Comparison of ENCODE assay signal across 8 cellular contexts in the genomic region with DNA sequence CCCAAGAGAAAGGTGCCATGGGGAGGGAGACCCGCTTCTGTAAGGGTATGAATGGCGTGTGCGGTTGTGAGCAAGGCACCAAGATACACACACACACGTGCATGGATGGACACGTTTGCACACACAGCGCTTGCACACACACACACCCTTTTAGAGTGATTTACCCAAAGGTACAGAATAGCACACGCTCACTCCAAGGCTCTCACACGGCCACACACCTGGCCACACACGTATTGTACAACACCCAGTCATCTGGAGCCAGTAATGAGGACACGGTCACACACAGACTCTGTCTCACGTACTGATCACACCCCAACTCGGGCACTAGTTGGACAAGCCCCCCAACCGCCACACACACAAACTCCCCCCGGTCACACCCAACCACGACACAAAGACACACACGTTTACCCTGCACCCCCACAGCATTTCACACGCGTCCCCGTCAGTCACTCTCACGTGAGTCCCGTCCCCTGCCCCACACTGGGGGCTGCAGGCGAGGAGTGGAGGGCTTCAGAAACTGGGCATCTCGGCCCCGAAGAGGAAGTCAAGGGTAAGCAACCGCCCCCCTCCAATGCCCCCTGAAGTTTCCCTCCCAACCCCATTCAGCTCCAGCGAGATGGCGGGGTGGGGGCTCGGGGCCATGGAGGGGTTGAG. TPM values are rescaled to one million over a fixed set of nuclear protein-coding genes. Genes with fewer than 3 reads are reported as not detected.
A peak's percentile ranks its signal among the peaks of the same experiment; 100 is the strongest.
DNase-seq lines count a peak whose midpoint lies in the region; ATAC-seq, FAIRE-seq and TF ChIP-seq lines count a peak whose summit lies in the region.

No MANE protein-coding gene starts in this region.

- POLR2A ChIA-PET in A673 (lab: Charles Lee; ENCODE audit: low non-redundant PET): interaction anchor here (0.6 kb wide), 1 partner anchor 226 kb away, joined by 3 read pairs; no protein-coding TSS in a partner anchor

- peaks cover 33% of the 10 kb centered on the region for H3K4me1 Mint-ChIP-seq in nephron

- no peak for ATAC-seq in GM18867 (IDR thresholded peaks at IDR 0.05; ENCODE audit: unreplicated experiment)
- no peak for ATAC-seq in mucosa of descending colon
- no peak for ATAC-seq in HG02885 (IDR thresholded peaks at IDR 0.05; ENCODE audit: poor library complexity, unreplicated experiment)

- CTCF ChIA-PET in A673 (lab: Charles Lee): interaction anchor here (0.6 kb wide), 1 partner anchor 18 kb away, joined by 5 read pairs; no protein-coding TSS in a partner anchor

- no peaks in the 10 kb centered on the region for H3K9me3 ChIP-seq in A673 (ENCODE audit: low read depth, low read length, poor library complexity, severe bottlenecking)
- no peaks in the 10 kb centered on the region for H3K9me3 ChIP-seq in mucosa of descending colon

- no peak for DNase-seq in A673 (ENCODE audit: low spot score)
- no peak for DNase-seq in GM12892 (ENCODE audit: insufficient read length)
- DNase-seq in caudate nucleus (lab: John Stamatoyannopoulos, UW): peak in 2 of 61 donors; percentile 10 to 20
- no peak for DNase-seq in NCI-H446 (lab: John Stamatoyannopoulos, UW)
- no peak for DNase-seq in mucosa of descending colon

- peak overlapping the region; percentile 49 to 87 (median 86) for H3K27ac Mint-ChIP-seq in nephron

- no peak for TF ChIP-seq POLR2A in GM12892 (IDR thresholded peaks at IDR 0.05; ENCODE audit: low read depth, low read length)

- H3K36me3 Mint-ChIP-seq in nephron (ENCODE audit: low read depth): peaks cover 4% of the 10 kb centered on the region

- peaks cover 29% of the 10 kb centered on the region for H3K27me3 Mint-ChIP-seq in nephron (ENCODE audit: low read depth)

- no peaks in the 10 kb centered on the region for H3K36me3 ChIP-seq in A673 (ENCODE audit: insufficient read depth, low read length, poor library complexity, severe bottlenecking)
- no peaks in the 10 kb centered on the region for H3K36me3 ChIP-seq in mucosa of descending colon (ENCODE audit: low read depth)

- H3K9me3 Mint-ChIP-seq in nephron: peaks cover 4% of the 10 kb centered on the region

- H3K27me3 ChIP-seq in A673 (replicated peaks; ENCODE audit: insufficient read depth, low read depth, low read length, poor library complexity): no peaks in the 10 kb centered on the region

- H3K4me3 Mint-ChIP-seq in nephron: peak overlapping the region; percentile 89 to 95 (median 94)

- TF ChIP-seq CTCF in A673 (conservative IDR thresholded peaks at IDR 0.05; ENCODE audit: low read depth, low read length): no peak
- TF ChIP-seq CTCF in nephron (IDR thresholded peaks at IDR 0.05; ENCODE audit: unreplicated experiment in 3 of 3): no peak
- no peak for TF ChIP-seq CTCF in mucosa of descending colon (IDR thresholded peaks at IDR 0.05)

- peak; percentile 51 for FAIRE-seq in GM12892 (lab: Jason Lieb, UNC)

- intact Hi-C loops in A673 (cut with micrococcal nuclease; ENCODE audit: unreplicated experiment) (no loop called here), mucosa of descending colon (cut with DNase I, micrococcal nuclease) (loop anchor here in 1 of 2 donors (10.0 kb wide), 1 partner anchor 59 kb away; no protein-coding TSS in a partner anchor)

- no TSS peak for BruUV-seq in A673 (replicated peaks; lab: Mats Ljungman, UMichigan)

- H3K4me3 ChIP-seq in A673 (ENCODE audit: low read depth, low read length, poor library complexity, severe bottlenecking): peak overlapping the region; percentile 76
- no peak overlapping the region for H3K4me3 ChIP-seq in mucosa of descending colon

- H3K4me1 ChIP-seq in A673 (ENCODE audit: insufficient read depth, low read length, poor library complexity, severe bottlenecking) (peaks cover 20% of the 10 kb centered on the region), mucosa of descending colon (ENCODE audit: low read depth) (peaks cover 13% of the 10 kb centered on the region)

- H3K27ac ChIP-seq in A673 (ENCODE audit: low read depth, low read length, poor library complexity, severe bottlenecking) (peak overlapping the region; percentile 71), caudate nucleus (ENCODE audit: low read depth, low read length) (peak overlapping the region; percentile 41)

RNA-seq across cellular contexts. Expression of a gene that starts 0.8 kb away (rescaled TPM):
- total RNA-seq in A673 (2021) (106 and 115 TPM in 2 replicates), mucosa of descending colon (1 to 10 TPM; 1.4 to 5.7 (median 1.9) TPM)
- polyA plus RNA-seq in GM12892 (2012; ENCODE audit: missing spikeins): not detected

Comparison
In these comparisons a context has a peak if more than half of its experiments do, and no peak if none do; other contexts are left out.
1. RNA of a gene that starts 0.8 kb away (total RNA-seq): 106 to 115 TPM in A673; 1.4 to 5.7 TPM in mucosa of descending colon; every median in the first group is over 10 times any median in the second.